1 cellular context compared by ENCODE assay signal in genomic region chr5:7849531-7850240, GRCh38.
TF ChIP-seq lines count a peak whose summit lies in the region.

No MANE protein-coding gene starts in this region.

TF ChIP-seq in H1, 55 proteins besides CTCF, POLR2A, EP300 and RAD21 (continued from another document):
- TF ChIP-seq KDM1A (IDR thresholded peaks at IDR 0.05; ENCODE audit: borderline replicate concordance, low read length) (no peak), ZNF274 (IDR thresholded peaks at IDR 0.05; ENCODE audit: borderline replicate concordance, extremely low read depth, low read length) (no peak), SIRT6 (IDR thresholded peaks at IDR 0.05; ENCODE audit: low read length) (no peak), CEBPB (IDR thresholded peaks at IDR 0.05; ENCODE audit: low read depth, low read length) (no peak), PHF8 (conservative IDR thresholded peaks at IDR 0.05; ENCODE audit: low read depth, low read length) (0 out of 2 replicates have a peak, but pooled peaks have one; percentile 5), CHD1 (IDR thresholded peaks at IDR 0.05; ENCODE audit: low read depth, low read length) (no peak), EZH2 (IDR thresholded peaks at IDR 0.05; ENCODE audit: low read depth, low read length, severe bottlenecking) (no peak), CREB1 (IDR thresholded peaks at IDR 0.05) (no peak), TAF1 (IDR thresholded peaks at IDR 0.05; ENCODE audit: low read depth, low read length) (no peak), HDAC2 (IDR thresholded peaks at IDR 0.05; ENCODE audit: borderline replicate concordance in 1 of 2, low read depth in 2 of 2, low read length in 2 of 2) (peak in 1 of 2 experiments; percentile 70; a peak in 1 of 4 replicates), TEAD4 (IDR thresholded peaks at IDR 0.05; ENCODE audit: low read depth, low read length) (no peak), NANOG (IDR thresholded peaks at IDR 0.05; ENCODE audit: insufficient read depth, low read depth, low read length, poor library complexity, severe bottlenecking) (no peak), TBP (IDR thresholded peaks at IDR 0.05; ENCODE audit: low read depth, low read length) (no peak), RNF2 (IDR thresholded peaks at IDR 0.05; ENCODE audit: borderline replicate concordance, low read depth, low read length, missing control alignments, poor library complexity, severe bottlenecking) (no peak), CHD2 (IDR thresholded peaks at IDR 0.05; ENCODE audit: low read length) (no peak), JUN (IDR thresholded peaks at IDR 0.05; ENCODE audit: low read depth, low read length) (no peak), E2F6 (IDR thresholded peaks at IDR 0.05) (peak; percentile 85), SRF (IDR thresholded peaks at IDR 0.05; ENCODE audit: low read depth, low read length) (no peak), MAX (IDR thresholded peaks at IDR 0.05) (peak; percentile 57), CBX5 (IDR thresholded peaks at IDR 0.05; ENCODE audit: low read depth, low read length) (no peak), KDM4A (IDR thresholded peaks at IDR 0.05; ENCODE audit: low read depth, low read length, severe bottlenecking) (peak; percentile 73), HDAC6 (IDR thresholded peaks at IDR 0.05; ENCODE audit: low read depth, low read length) (no peak), GABPA (IDR thresholded peaks at IDR 0.05; ENCODE audit: borderline replicate concordance, insufficient read depth, low read length) (no peak), YY1 (IDR thresholded peaks at IDR 0.05; ENCODE audit: low read depth, low read length) (no peak)
